Comparison of ENCODE assay signal across 28 cellular contexts in the genomic region with DNA sequence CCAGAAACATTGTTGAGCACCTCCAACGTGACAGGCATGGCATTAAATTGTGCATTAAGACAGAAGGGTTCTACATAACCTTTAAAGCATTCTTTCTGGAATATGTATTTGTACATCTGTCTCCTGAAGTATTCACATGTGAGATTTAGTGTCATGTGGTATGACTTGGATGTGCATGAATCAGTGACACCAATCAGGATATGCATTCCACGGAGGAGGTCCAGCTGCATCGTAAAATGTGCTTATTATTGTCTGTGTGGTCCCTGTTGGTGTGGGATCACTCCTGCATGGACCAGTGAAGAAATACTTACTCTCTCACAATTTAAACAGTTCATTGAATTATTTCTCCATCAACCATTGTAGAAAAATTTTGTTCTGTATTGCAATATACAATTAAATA.
"Had no signal": no experiment of that assay in that cellular context is flagged by ENCODE, and none has a peak within 500 bp of the region (broad histone marks: within the 10 kb centered on the region; RNA-seq: fewer than 3 reads in every experiment).

No MANE protein-coding gene starts in this region.

- FAIRE-seq: bronchial epithelial cell had no signal

- ATAC-seq: activated CD4-positive, CD25-positive, alpha-beta regulatory T cell treated with anti-CD3 and anti-CD28 coated beads, Interleukin-2, amount 50 U/mL, for 24 hours; activated CD8-positive, alpha-beta T cell treated with anti-CD3 and anti-CD28 coated beads for 36 hours; activated T-cell treated with anti-CD3 and anti-CD28 coated beads, Interleukin-2, amount 50 U/mL, for 4 hours; activated T-helper 17 cell treated with anti-CD3 and anti-CD28 coated beads, Interleukin-2, amount 50 U/mL, for 72 hours; esophagus mucosa; foreskin keratinocyte; gastrocnemius medialis; heart left ventricle had no signal

- DNase-seq: activated B cell treated with CpG ODN at 0.5 μM for 24 hours; activated CD4-positive, alpha-beta T cell treated with anti-CD3 and anti-CD28 coated beads for 48 hours; activated CD4-positive, alpha-beta T cell treated with anti-CD3 and anti-CD28 coated beads, Interleukin-2, amount 50 U/mL, for 1 hour; activated CD4-positive, alpha-beta T cell treated with anti-CD3 and anti-CD28 coated beads, Interleukin-2, amount 50 U/mL, for 48 hours; activated CD8-positive, alpha-beta memory T cell treated with anti-CD3 and anti-CD28 coated beads for 24 hours; activated CD8-positive, alpha-beta T cell treated with anti-CD3 and anti-CD28 coated beads for 36 hours; activated effector memory CD4-positive, alpha-beta T cell treated with Interleukin-2 at 50 U/mL for 16 hours; activated gamma-delta T cell treated with Interleukin-2 at 50 U/mL for 16 hours; activated naive CD4-positive, alpha-beta T cell treated with anti-CD3 and anti-CD28 coated beads, Interleukin-2, amount 50 U/mL, for 16 hours; activated naive CD4-positive, alpha-beta T cell treated with Interleukin-2 at 50 U/mL for 16 hours; activated T-cell treated with anti-CD3 and anti-CD28 coated beads, Interleukin-2, amount 50 U/mL, for 4 hours; amniotic stem cell; anterior cingulate cortex; brain microvascular endothelial cell; dorsolateral prefrontal cortex; effector memory CD4-positive, alpha-beta T cell; endodermal cell; foreskin keratinocyte; gastrocnemius medialis; glutamatergic neuron; heart left ventricle; T1000; WERI-Rb-1 had no signal

- H3K4me3 ChIP-seq: coronary artery, dorsolateral prefrontal cortex, gastrocnemius medialis, heart left ventricle had no signal
